ENCODE assay signal across 15 cellular contexts in the genomic region with DNA sequence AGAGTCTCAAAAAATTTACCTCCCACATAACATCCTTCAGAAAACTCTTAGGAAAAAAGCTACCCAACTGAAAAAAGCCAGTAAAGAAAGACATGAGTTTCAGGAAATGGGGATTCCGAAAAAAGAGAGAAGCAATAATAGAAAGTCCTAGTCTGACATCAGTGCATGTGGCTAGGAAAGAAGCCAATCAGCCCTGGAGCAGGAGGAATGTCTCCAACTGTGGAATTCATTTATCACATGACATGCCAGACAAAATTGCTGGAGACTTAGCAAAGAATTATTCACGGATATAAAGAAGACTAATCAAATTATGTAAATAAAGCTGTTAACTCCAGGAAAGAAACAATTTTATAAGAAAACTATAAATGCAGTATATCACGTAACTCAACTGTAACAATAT.
DNase-seq lines count a peak whose midpoint lies in the region; ATAC-seq and TF ChIP-seq lines count a peak whose summit lies in the region.
"Had no signal": no experiment of that assay in that cellular context is flagged by ENCODE, and none has a peak within 500 bp of the region (broad histone marks: within the 10 kb centered on the region; RNA-seq: fewer than 3 reads in every experiment).

No MANE protein-coding gene starts in this region.

- DNase-seq in EH (ENCODE audit: low read depth) (peak; percentile 64), RPMI7951 (ENCODE audit: low read depth) (peak; percentile 55), astrocyte of the spinal cord (ENCODE audit: low read depth, low spot score) (peak; percentile 6), NCI-H446 treated with DMSO at 0.1 percent for 48 hours (lab: John Stamatoyannopoulos, UW) (no peak), GOT3 (lab: John Stamatoyannopoulos, UW) (no peak), HuH-7.5 (ENCODE audit: low spot score) (no peak)
- DNase-seq: Caco-2; CD8-positive, alpha-beta memory T cell; DND-41; H9 had no signal

- H3K4me3 ChIP-seq in astrocyte of the spinal cord (ENCODE audit: low read depth, low read length) = no peak overlapping the region
- H3K4me3 ChIP-seq: BLaER1, GM12878, GM23338, K562 had no signal

- no peak for ATAC-seq in GM18511 (IDR thresholded peaks at IDR 0.05; ENCODE audit: unreplicated experiment)
- ATAC-seq: GM12878, GM23338, K562 had no signal

- in situ Hi-C loops in astrocyte of the spinal cord (cut with HindIII; ENCODE audit: low sequenced_read_pairs) = no loop called here

- no peak for TF ChIP-seq CTCF in astrocyte of the spinal cord (IDR thresholded peaks at IDR 0.05; ENCODE audit: low read depth, low read length)

Comparison
In these comparisons a context has a peak if more than half of its experiments do, and no peak if none do; other contexts are left out.
1. DNase-seq: peak in EH (single experiment), RPMI7951 (single experiment) and astrocyte of the spinal cord (single experiment); none in NCI-H446 treated with DMSO at 0.1 percent for 48 hours (single experiment), GOT3 (single experiment) and HuH-7.5 (single experiment).